15 cellular contexts compared by ENCODE assay signal in the genomic region with DNA sequence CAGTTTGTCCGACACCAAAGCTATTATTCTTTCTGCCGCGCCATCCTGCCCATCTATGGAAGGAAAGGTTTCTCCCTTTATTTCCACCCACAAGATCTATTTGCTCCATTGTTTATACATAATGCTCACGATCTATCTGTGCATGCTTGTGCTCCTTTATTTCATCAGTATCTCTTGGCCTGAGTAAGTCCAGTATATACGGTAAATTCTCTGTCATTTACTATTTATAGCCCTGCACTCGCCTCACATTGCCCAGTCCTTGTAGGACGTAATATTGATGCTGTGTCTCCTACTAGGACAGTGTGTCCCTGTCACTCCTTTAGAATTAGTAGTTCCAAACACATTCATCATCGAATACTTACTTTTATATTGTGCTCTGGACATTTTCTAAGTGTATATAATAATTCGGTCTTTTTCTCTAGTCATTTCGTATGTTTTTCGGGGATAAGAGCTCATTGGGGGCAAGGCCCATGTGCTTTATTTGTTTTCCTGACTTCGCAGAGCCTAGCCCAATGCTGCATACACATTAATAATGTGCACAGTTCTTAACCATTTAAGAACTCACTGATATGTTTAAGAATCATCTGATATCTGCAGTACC. TPM values are rescaled to one million over a fixed set of nuclear protein-coding genes. Genes with fewer than 3 reads are reported as not detected.
A peak's percentile ranks its signal among the peaks of the same experiment; 100 is the strongest.
DNase-seq lines count a peak whose midpoint lies in the region; ATAC-seq, FAIRE-seq and TF ChIP-seq lines count a peak whose summit lies in the region.
"Had no signal": no experiment of that assay in that cellular context is flagged by ENCODE, and none has a peak within 500 bp of the region (broad histone marks: within the 10 kb centered on the region; RNA-seq: fewer than 3 reads in every experiment).

No MANE protein-coding gene starts in this region.

- H3K36me3 ChIP-seq in ascending aorta (no peaks in the 10 kb centered on the region), pancreas (no peaks in the 10 kb centered on the region)

- H3K9me3 ChIP-seq in ascending aorta, result peaks cover 6 to 9% of the 10 kb centered on the region in 2 donors
- no peaks in the 10 kb centered on the region for H3K9me3 ChIP-seq in pancreas

- peak; percentile 41 for FAIRE-seq in pancreas (lab: Jason Lieb, UNC)
- FAIRE-seq: GM12892 had no signal

- 70 to 71% methylated on average over 12 of the region's 12 CpGs for WGBS in pancreas, 2 donors

- TF ChIP-seq CTCF in ascending aorta (IDR thresholded peaks at IDR 0.05) (no peak), foreskin fibroblast (IDR thresholded peaks at IDR 0.05; ENCODE audit: low read depth, low read length) (no peak), pancreas (IDR thresholded peaks at IDR 0.05) (no peak), RWPE1 (conservative IDR thresholded peaks at IDR 0.05; ENCODE audit: low read depth) (no peak)

- CTCF ChIA-PET in RWPE1 (lab: Yijun Ruan, JAX), result no interaction called here

- peak overlapping the region; percentile 91 to 95 for H3K27ac ChIP-seq in ascending aorta
- no peak overlapping the region for H3K27ac ChIP-seq in pancreas
- H3K27ac ChIP-seq in RWPE1, result no peak overlapping the region
- H3K27ac ChIP-seq: SK-N-MC had no signal

- H3K4me3 ChIP-seq in ascending aorta (no peak overlapping the region), foreskin fibroblast (ENCODE audit: low read depth in 1 of 2, low read length in 2 of 2) (no peak overlapping the region), pancreas (no peak overlapping the region)
- H3K4me3 ChIP-seq: SK-N-MC had no signal

- intact Hi-C loops in ascending aorta (cut with DNase I) (loop anchor here (2.0 to 5.0 kb wide), 3 partner anchors 81 to 201 kb away; a partner anchor contains a TSS), pancreas (cut with DNase I) (no loop called here)

- DNase-seq in EH (ENCODE audit: low read depth) (peak; percentile 70), ascending aorta (ENCODE audit: low spot score in 2 of 2) (no peak), foreskin fibroblast (peak; percentile 56 to 67), pancreas (no peak), RWPE1 (ENCODE audit: low spot score) (no peak)
- DNase-seq in activated CD4-positive, alpha-beta T cell treated with anti-CD3 and anti-CD28 coated beads for 4 hours, result no peak
- DNase-seq: activated CD4-positive, alpha-beta T cell treated with anti-CD3 and anti-CD28 coated beads, Interleukin-2, amount 50 U/mL, for 1 hour; effector CD8-positive, alpha-beta T cell; NCI-H446 treated with DMSO at 0.1 percent for 48 hours; stimulated activated CD4-positive, alpha-beta T cell treated with anti-CD3 and anti-CD28 coated beads, Interleukin-1b, Interleukin-23, amount 100 ng/mL, for 48 hours; stimulated activated naive CD4-positive, alpha-beta T cell had no signal

- POLR2A ChIA-PET in RWPE1 (lab: Yijun Ruan, JAX; ENCODE audit: low non-redundant PET), result no interaction called here

- H3K4me1 ChIP-seq in ascending aorta, result peaks cover 0 to 12% of the 10 kb centered on the region in 2 donors
- peaks cover 0 to 3% (median 0%) of the 10 kb centered on the region in 3 donors for H3K4me1 ChIP-seq in pancreas

- H3K27me3 ChIP-seq in ascending aorta (no peaks in the 10 kb centered on the region), pancreas (no peaks in the 10 kb centered on the region)

- ATAC-seq in pancreas, result no peak
- no peak for ATAC-seq in HG02588 (IDR thresholded peaks at IDR 0.05; ENCODE audit: unreplicated experiment)
- ATAC-seq in GM21381 (IDR thresholded peaks at IDR 0.05; ENCODE audit: unreplicated experiment), result no peak

RNA-seq across cellular contexts. Expression of a gene that starts 3.1 kb away (rescaled TPM):
- total RNA-seq in ascending aorta (172 TPM), pancreas (10 to 100 TPM in 3 of 6 donors, 1 to 10 TPM in 3; 3.6 to 28.2 (median 10.3) TPM)
- 1 to 10 TPM; 4.3 to 7.6 TPM for polyA plus RNA-seq in pancreas

Comparison
In these comparisons a context has a peak if more than half of its experiments do, and no peak if none do; other contexts are left out.
1. DNase-seq: peak in EH (single experiment) and foreskin fibroblast (2 of 2); none in ascending aorta (0 of 2), pancreas (0 of 6), RWPE1 (single experiment) and activated CD4-positive, alpha-beta T cell treated with anti-CD3 and anti-CD28 coated beads for 4 hours (0 of 2).
2. H3K27ac ChIP-seq: peak in ascending aorta (2 of 2); none in pancreas (0 of 4) and RWPE1 (single experiment).